9 cellular contexts compared by ENCODE assay signal in the genomic region with DNA sequence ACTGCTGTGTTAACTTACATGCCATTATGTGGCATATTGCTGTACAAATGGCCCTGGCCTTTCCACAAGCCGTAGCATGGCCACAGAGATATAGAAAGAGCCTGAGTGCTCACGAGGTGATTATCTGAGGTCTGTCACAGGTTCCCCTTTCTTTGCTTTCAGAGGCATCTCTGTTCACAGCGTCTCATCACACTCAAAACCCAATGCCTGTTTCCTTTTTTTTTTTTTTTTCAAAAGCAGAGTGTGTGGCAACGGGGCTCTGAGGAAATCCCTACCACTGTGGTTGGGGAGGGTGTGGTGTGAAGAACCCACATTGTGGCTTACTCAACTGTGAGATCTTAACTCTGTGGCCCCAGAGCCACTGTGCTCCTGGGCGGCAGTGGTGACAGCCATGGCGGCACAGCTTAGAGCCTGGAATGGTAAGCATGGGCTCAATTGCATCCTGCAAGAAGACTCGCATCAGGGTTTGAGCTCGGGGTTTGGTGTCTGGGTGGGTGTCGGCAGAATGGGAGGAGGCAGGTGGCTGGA. TPM values are rescaled to one million over a fixed set of nuclear protein-coding genes. Genes with fewer than 3 reads are reported as not detected.
DNase-seq lines count a peak whose midpoint lies in the region; ATAC-seq lines count a peak whose summit lies in the region.
"Had no signal": no experiment of that assay in that cellular context is flagged by ENCODE, and none has a peak within 500 bp of the region (broad histone marks: within the 10 kb centered on the region; RNA-seq: fewer than 3 reads in every experiment).

No MANE protein-coding gene starts in this region.

- no peaks in the 10 kb centered on the region for H3K27me3 ChIP-seq in CD4-positive, CD25-positive, alpha-beta regulatory T cell (ENCODE audit: control insufficient read depth, insufficient read depth, low read length)
- H3K27me3 ChIP-seq in mononuclear cell (ENCODE audit: insufficient read depth, low read length) (no peaks in the 10 kb centered on the region), aorta (ENCODE audit: control insufficient read depth in 1 of 2, insufficient read depth in 2 of 2, low read length in 1 of 2) (no peaks in the 10 kb centered on the region)

- peaks cover 0 to 5% (median 0%) of the 10 kb centered on the region in 7 donors for H3K9me3 Mint-ChIP-seq in CD4-positive, CD25-positive, alpha-beta regulatory T cell

- 81 to 94% methylated on average over 9 of the region's 9 CpGs for WGBS in aorta, 2 donors

- DNase-seq in CD4-positive, CD25-positive, alpha-beta regulatory T cell, result peak; percentile 46 to 84 (median 67)
- peak; percentile 92 for DNase-seq in Jurkat, Clone E6-1 (ENCODE audit: low read depth, low spot score)
- peak; percentile 48 for DNase-seq in activated CD8-positive, alpha-beta memory T cell treated with anti-CD3 and anti-CD28 coated beads, Interleukin-2, amount 50 U/mL, for 24 hours (ENCODE audit: extremely low read depth)
- DNase-seq in aorta, result peak in 1 of 2 donors; percentile 58
- DNase-seq in AG08396 (ENCODE audit: low spot score), result no peak
- DNase-seq in NCI-H2171 (lab: John Stamatoyannopoulos, UW), result no peak

- peak overlapping the region; percentile 61 for H3K4me3 ChIP-seq in CD4-positive, CD25-positive, alpha-beta regulatory T cell (ENCODE audit: low read depth, low read length)
- H3K4me3 ChIP-seq in Jurkat, Clone E6-1 (ENCODE audit: low read length), result no peak overlapping the region
- peak overlapping the region; percentile 56 for H3K4me3 ChIP-seq in mononuclear cell (ENCODE audit: low read length)
- H3K4me3 ChIP-seq in aorta (ENCODE audit: low read length in 2 of 2), result no peak overlapping the region

- intact Hi-C loops in aorta (cut with DNase I), result no loop called here

- H3K27ac ChIP-seq in CD4-positive, CD25-positive, alpha-beta regulatory T cell (ENCODE audit: insufficient read depth, low read length, poor library complexity, severe bottlenecking), result peak overlapping the region; percentile 78
- no peak overlapping the region for H3K27ac ChIP-seq in aorta (ENCODE audit: low read depth in 1 of 2, low read length in 2 of 2)
- H3K27ac ChIP-seq: parathyroid adenoma had no signal

- H3K36me3 ChIP-seq in CD4-positive, CD25-positive, alpha-beta regulatory T cell (ENCODE audit: control insufficient read depth, insufficient read depth, low read length), result no peaks in the 10 kb centered on the region
- H3K36me3 ChIP-seq in aorta (ENCODE audit: control insufficient read depth in 1 of 2, insufficient read depth in 2 of 2, low read length in 1 of 2), result no peaks in the 10 kb centered on the region

- H3K4me1 ChIP-seq in CD4-positive, CD25-positive, alpha-beta regulatory T cell (ENCODE audit: control insufficient read depth, insufficient read depth, low read length, poor library complexity, severe bottlenecking), result peaks cover 33% of the 10 kb centered on the region
- H3K4me1 ChIP-seq in mononuclear cell (ENCODE audit: insufficient read depth, low read length) (peaks cover 88% of the 10 kb centered on the region), aorta (ENCODE audit: control insufficient read depth in 1 of 2, insufficient read depth in 2 of 2, low read length in 2 of 2) (no peaks in the 10 kb centered on the region)
- H3K4me1 ChIP-seq: parathyroid adenoma had no signal

- H3K27ac Mint-ChIP-seq in CD4-positive, CD25-positive, alpha-beta regulatory T cell, result peak overlapping the region in 2 of 3 donors; percentile 71 to 81

- H3K27me3 Mint-ChIP-seq in CD4-positive, CD25-positive, alpha-beta regulatory T cell, result peaks cover 5% of the 10 kb centered on the region

- H3K9me3 ChIP-seq in CD4-positive, CD25-positive, alpha-beta regulatory T cell (ENCODE audit: control insufficient read depth in 2 of 2, low read length in 2 of 2), result no peaks in the 10 kb centered on the region
- H3K9me3 ChIP-seq in mononuclear cell (ENCODE audit: low read depth, low read length) (no peaks in the 10 kb centered on the region), aorta (ENCODE audit: control insufficient read depth, low read length) (no peaks in the 10 kb centered on the region)

- peak overlapping the region; percentile 42 to 84 (median 76) for H3K4me3 Mint-ChIP-seq in CD4-positive, CD25-positive, alpha-beta regulatory T cell

- peaks cover 10 to 45% (median 25%) of the 10 kb centered on the region in 4 donors for H3K4me1 Mint-ChIP-seq in CD4-positive, CD25-positive, alpha-beta regulatory T cell

- H3K36me3 Mint-ChIP-seq in CD4-positive, CD25-positive, alpha-beta regulatory T cell, result no peaks in the 10 kb centered on the region

- peak; percentile 76 to 77 for ATAC-seq in CD4-positive, CD25-positive, alpha-beta regulatory T cell (ENCODE audit: low read depth in 2 of 2)
- peak; percentile 81 for ATAC-seq in GM21447 (IDR thresholded peaks at IDR 0.05; ENCODE audit: unreplicated experiment)
- ATAC-seq in aorta (ENCODE audit: low FRiP score), result peak; percentile 53

RNA-seq across cellular contexts. Expression of a gene that starts 30.8 kb away (rescaled TPM):
- total RNA-seq in CD4-positive, CD25-positive, alpha-beta regulatory T cell, result 1.1 TPM
- under 1 TPM in 2 of 4 donors, not detected in 2; 0.05 to 0.09 TPM for polyA plus RNA-seq in CD4-positive, CD25-positive, alpha-beta regulatory T cell
- not detected for polyA plus RNA-seq in Jurkat, Clone E6-1 (2012; ENCODE audit: insufficient read depth, insufficient read length)
- total RNA-seq in mononuclear cell (0.73 TPM), aorta (10 to 100 TPM; 12.0 to 13.9 TPM)
- polyA plus RNA-seq in aorta, result 1 to 10 TPM; 6.5 to 8.0 TPM

Comparison
In these comparisons a context has a peak if more than half of its experiments do, and no peak if none do; other contexts are left out.
1. DNase-seq: peak in CD4-positive, CD25-positive, alpha-beta regulatory T cell (3 of 3), Jurkat, Clone E6-1 (single experiment) and activated CD8-positive, alpha-beta memory T cell treated with anti-CD3 and anti-CD28 coated beads, Interleukin-2, amount 50 U/mL, for 24 hours (single experiment); none in AG08396 (single experiment) and NCI-H2171 (single experiment).
2. H3K4me3 ChIP-seq: peak in CD4-positive, CD25-positive, alpha-beta regulatory T cell (single experiment) and mononuclear cell (single experiment); none in Jurkat, Clone E6-1 (single experiment) and aorta (0 of 2).
3. Peak in every context shown above with its lines, with median percentiles within 50 percentile points of each other: ATAC-seq.